ENCODE assay signal across 17 cellular contexts in genomic region chr11:68498903-68499883, GRCh38. TPM values are rescaled to one million over a fixed set of nuclear protein-coding genes. Genes with fewer than 3 reads are reported as not detected.
DNase-seq lines count a peak whose midpoint lies in the region; ATAC-seq and TF ChIP-seq lines count a peak whose summit lies in the region.
"Had no signal": no experiment of that assay in that cellular context is flagged by ENCODE, and none has a peak within 500 bp of the region (broad histone marks: within the 10 kb centered on the region; RNA-seq: fewer than 3 reads in every experiment).

No MANE protein-coding gene starts in this region.

- H4K20me1 ChIP-seq in SU-DHL-6 (ENCODE audit: low read depth, low read length), result peaks cover 51% of the 10 kb centered on the region

- H2AFZ ChIP-seq in SU-DHL-6 (ENCODE audit: low read depth, low read length, severe bottlenecking), result no peak overlapping the region

- H3K27ac ChIP-seq in left ventricle myocardium inferior (replicated peaks) (no peak overlapping the region), SU-DHL-6 (ENCODE audit: low read depth, low read length) (0 out of 2 replicates have a peak overlapping the region, but pooled peaks have one; percentile 0), transverse colon (peak overlapping the region in 3 of 4 donors; percentile 9 to 21 (median 12)), prostate gland (no peak overlapping the region)
- H3K27ac ChIP-seq: epithelial cell of prostate, SJCRH30 had no signal

- peaks cover 99% of the 10 kb centered on the region for H3K79me2 ChIP-seq in SU-DHL-6 (ENCODE audit: insufficient read depth, low read length)

- no peak for TF ChIP-seq CTCF in left ventricle myocardium inferior (IDR thresholded peaks at IDR 0.05; ENCODE audit: borderline replicate concordance)
- no peak for TF ChIP-seq CTCF in SU-DHL-6 (IDR thresholded peaks at IDR 0.05; ENCODE audit: insufficient read depth, low read length, poor library complexity, severe bottlenecking)
- TF ChIP-seq CTCF in transverse colon (IDR thresholded peaks at IDR 0.05), result no peak
- no peak for TF ChIP-seq CTCF in prostate gland (IDR thresholded peaks at IDR 0.05)

- no peaks in the 10 kb centered on the region for H3K36me3 ChIP-seq in left ventricle myocardium inferior
- H3K36me3 ChIP-seq in SU-DHL-6 (ENCODE audit: low read length), result no peaks in the 10 kb centered on the region
- no peaks in the 10 kb centered on the region for H3K36me3 ChIP-seq in transverse colon
- H3K36me3 ChIP-seq in prostate gland, result no peaks in the 10 kb centered on the region
- H3K36me3 ChIP-seq: SJCRH30 had no signal

- H3K9me3 ChIP-seq in left ventricle myocardium inferior (replicated peaks) (no peaks in the 10 kb centered on the region), SU-DHL-6 (ENCODE audit: insufficient read depth, low read length) (no peaks in the 10 kb centered on the region), transverse colon (no peaks in the 10 kb centered on the region), prostate gland (no peaks in the 10 kb centered on the region)
- H3K9me3 ChIP-seq: MG63, SJCRH30 had no signal

- in situ Hi-C loops in transverse colon (cut with MboI; ENCODE audit: low pct_ligation_motif_present in 1 of 4, low pct_unique_long_range_greater_than_20kb in 1 of 4, low sequenced_read_pairs in 3 of 4), result no loop called here

- 48 to 53% methylated on average over 2 to 11 of the region's 11 CpGs for WGBS in transverse colon (ENCODE audit: low coverage in 1 of 2), 2 donors
- 62% methylated on average over 11 of the region's 11 CpGs for WGBS in prostate gland

- no peak overlapping the region for H3K4me3 ChIP-seq in left ventricle myocardium inferior
- H3K4me3 ChIP-seq in SU-DHL-6 (ENCODE audit: insufficient read depth, low read length, poor library complexity, severe bottlenecking), result no peak overlapping the region
- no peak overlapping the region for H3K4me3 ChIP-seq in transverse colon
- H3K4me3 ChIP-seq in prostate gland, result no peak overlapping the region
- H3K4me3 ChIP-seq: MG63, SJCRH30 had no signal

- H3K27me3 ChIP-seq in left ventricle myocardium inferior (ENCODE audit: low read depth) (no peaks in the 10 kb centered on the region), SU-DHL-6 (ENCODE audit: low read length) (no peaks in the 10 kb centered on the region), transverse colon (no peaks in the 10 kb centered on the region), prostate gland (replicated peaks; ENCODE audit: insufficient read depth) (no peaks in the 10 kb centered on the region)
- H3K27me3 ChIP-seq: MG63, SJCRH30 had no signal

- H3K9me2 ChIP-seq in SU-DHL-6 (replicated peaks; ENCODE audit: insufficient read depth, low read length), result no peaks in the 10 kb centered on the region

- TF ChIP-seq POLR2A in transverse colon (IDR thresholded peaks at IDR 0.05) (no peak), prostate gland (IDR thresholded peaks at IDR 0.05) (no peak)

- TF ChIP-seq EP300 in transverse colon (IDR thresholded peaks at IDR 0.05; ENCODE audit: low read depth), result no peak

- peaks cover 91% of the 10 kb centered on the region for H3K4me1 ChIP-seq in left ventricle myocardium inferior
- H3K4me1 ChIP-seq in transverse colon, result peaks cover 50 to 69% (median 54%) of the 10 kb centered on the region in 4 donors
- no peaks in the 10 kb centered on the region for H3K4me1 ChIP-seq in prostate gland (replicated peaks)
- H3K4me1 ChIP-seq: SJCRH30 had no signal

- no peak for DNase-seq in left cardiac atrium
- DNase-seq in left ventricle myocardium inferior, result no peak
- no peak for DNase-seq in left colon
- no peak for DNase-seq in transverse colon
- DNase-seq in stimulated activated CD4-positive, alpha-beta T cell treated with anti-CD3 and anti-CD28 coated beads, Interleukin-4, amount 100 ng/mL, for 4 hours, result no peak
- DNase-seq in prostate gland (ENCODE audit: low spot score), result no peak
- no peak for DNase-seq in NCI-H1436 (lab: John Stamatoyannopoulos, UW)
- DNase-seq: ACHN; activated CD4-positive, alpha-beta T cell treated with anti-CD3 and anti-CD28 coated beads, Interleukin-2, amount 50 U/mL, for 48 hours; MG63; NCI-H187; NCI-H510A; nucleus accumbens; SJCRH30 had no signal

- H3K9ac ChIP-seq in SU-DHL-6 (ENCODE audit: low read length), result 0 out of 2 replicates have a peak overlapping the region, but pooled peaks have one; percentile 8

- peak overlapping the region; percentile 40 for H3K4me2 ChIP-seq in SU-DHL-6 (ENCODE audit: low read depth, low read length, poor library complexity, severe bottlenecking)

- ATAC-seq in left cardiac atrium (peak; percentile 16 to 18), left colon (peak; percentile 65)
- ATAC-seq: activated T-helper 17 cell treated with anti-CD3 and anti-CD28 coated beads, Interleukin-2, amount 50 U/mL, for 72 hours had no signal

- H3F3A ChIP-seq in SU-DHL-6 (ENCODE audit: insufficient read depth), result no peaks in the 10 kb centered on the region; the same call in 1 of the 2 replicates

- intact Hi-C loops in left cardiac atrium (cut with DNase I) (no loop called here), left ventricle myocardium inferior (cut with micrococcal nuclease) (no loop called here), left colon (cut with DNase I, micrococcal nuclease) (no loop called here), transverse colon (cut with DNase I; ENCODE audit: low total_unique reads) (no loop called here), prostate gland (cut with DNase I) (no loop called here)

RNA-seq across cellular contexts. Expression of gene PPP6R3, which starts 38.6 kb away (rescaled TPM):
- total RNA-seq in left cardiac atrium, result 10 to 100 TPM; 69.8 to 86.0 TPM
- total RNA-seq in left ventricle myocardium inferior, result 78.8 TPM
- total RNA-seq in left colon, result 100 to 1,000 TPM; 102 to 112 TPM
- 100 to 1,000 TPM in 3 of 4 donors, 10 to 100 TPM in 1; 89.8 to 158 (median 117) TPM for total RNA-seq in transverse colon
- 100 to 1,000 TPM; 118 to 146 TPM for total RNA-seq in prostate gland

Comparison
In these comparisons a context has a peak if more than half of its experiments do, and no peak if none do; other contexts are left out.
1. H3K27ac ChIP-seq: peak in SU-DHL-6 (single experiment) and transverse colon (3 of 4); none in left ventricle myocardium inferior (single experiment) and prostate gland (0 of 2).